Comparison of ENCODE assay signal across 8 cellular contexts in genomic region chr4:182925298-182925738, GRCh38. TPM values are rescaled to one million over a fixed set of nuclear protein-coding genes. Genes with fewer than 3 reads are reported as not detected.
DNase-seq lines count a peak whose midpoint lies in the region; ATAC-seq and TF ChIP-seq lines count a peak whose summit lies in the region.

No MANE protein-coding gene starts in this region.

- intact Hi-C loops in left cardiac atrium (cut with DNase I): loop anchor here in 1 of 2 donors (10.0 kb wide), 2 partner anchors 1351 to 1781 kb away; no protein-coding TSS in a partner anchor
- intact Hi-C loops in spleen (cut with DNase I; ENCODE audit: low total_unique reads): loop anchor here (5.0 to 10.0 kb wide), 2 partner anchors 121 to 448 kb away; no protein-coding TSS in a partner anchor

- POLR2A ChIA-PET in RWPE1 (lab: Yijun Ruan, JAX; ENCODE audit: low non-redundant PET): no interaction called here

- peaks cover 0 to 4% (median 0%) of the 10 kb centered on the region in 6 donors for H3K4me1 ChIP-seq in spleen

- 34 to 58% (median 36%) methylated on average over 4 to 9 of the region's 9 CpGs for WGBS in spleen, 5 donors

- H3K27ac ChIP-seq in RWPE1 (no peak overlapping the region), spleen (no peak overlapping the region)

- ATAC-seq in GM21737 (IDR thresholded peaks at IDR 0.05; ENCODE audit: unreplicated experiment): peak; percentile 99
- ATAC-seq in left cardiac atrium: peak; percentile 80 to 88

- DNase-seq in GM03348 (ENCODE audit: low spot score): peak; percentile 62
- peak; percentile 71 for DNase-seq in Jurkat, Clone E6-1 (ENCODE audit: low read depth, low spot score)
- DNase-seq in RWPE1 (ENCODE audit: low spot score): peak; percentile 24
- DNase-seq in activated gamma-delta T cell treated with anti-CD3 and anti-CD28 coated beads, Interleukin-2, amount 50 U/mL, for 16 hours (ENCODE audit: low read depth): peak; percentile 29
- peak; percentile 41 for DNase-seq in left cardiac atrium
- DNase-seq in spleen: peak; percentile 91
- DNase-seq in hepatic stellate cell (ENCODE audit: low spot score): no peak

- H3K4me3 ChIP-seq in Jurkat, Clone E6-1 (ENCODE audit: low read length): no peak overlapping the region
- H3K4me3 ChIP-seq in spleen: no peak overlapping the region

- H3K36me3 ChIP-seq in spleen: no peaks in the 10 kb centered on the region

- CTCF ChIA-PET in RWPE1 (lab: Yijun Ruan, JAX): interaction anchor here (0.6 to 1.1 kb wide), 4 partner anchors 9 to 1782 kb away, joined by 3 to 6 read pairs (median 3); no protein-coding TSS in a partner anchor

- H3K9me3 ChIP-seq in spleen: no peaks in the 10 kb centered on the region

- peaks cover 0 to 4% (median 0%) of the 10 kb centered on the region in 7 donors for H3K27me3 ChIP-seq in spleen (replicated peaks in 1 of 7)

- no peak for TF ChIP-seq POLR2A in spleen (IDR thresholded peaks at IDR 0.05)

- 0 out of 2 replicates have a peak, but pooled peaks have one; percentile 25 for TF ChIP-seq CTCF in RWPE1 (conservative IDR thresholded peaks at IDR 0.05; ENCODE audit: low read depth)
- TF ChIP-seq CTCF in spleen (IDR thresholded peaks at IDR 0.05 in 8 of 11, conservative IDR thresholded peaks at IDR 0.05 in 3 of 11): peak; percentile 59 to 82 (median 72)

RNA-seq across cellular contexts. Expression of gene DCTD, which starts 8.1 kb away (rescaled TPM):
- 159 TPM for polyA plus RNA-seq in Jurkat, Clone E6-1 (2012; ENCODE audit: insufficient read depth, insufficient read length)
- total RNA-seq in left cardiac atrium (10 to 100 TPM; 49.8 to 63.8 TPM), spleen (10 to 100 TPM; 63.9 to 97.2 (median 77.8) TPM)
- 10 to 100 TPM; 40.4 to 58.5 (median 46.8) TPM for polyA plus RNA-seq in spleen
